In the genomic region with DNA sequence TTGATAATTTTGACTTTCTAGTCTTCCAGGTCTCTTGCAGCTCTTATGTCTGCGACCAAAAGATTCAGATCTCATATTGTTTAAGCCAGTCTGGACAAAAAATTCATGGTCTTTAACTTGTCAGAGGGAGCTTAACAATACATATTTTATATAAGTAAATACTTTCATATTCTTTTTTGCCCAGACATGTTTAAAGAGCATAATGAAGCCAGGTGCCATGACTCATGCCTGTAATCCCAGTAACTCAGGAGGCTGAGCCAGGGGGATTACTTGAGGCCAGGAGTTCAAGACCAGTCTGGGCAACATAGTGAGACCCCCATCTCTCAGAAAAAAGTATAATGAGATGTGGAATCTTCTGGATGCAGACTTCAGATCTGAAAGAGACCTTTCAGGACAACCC, we compare ENCODE assay signal across 18 cellular contexts.
DNase-seq lines count a peak whose midpoint lies in the region; TF ChIP-seq lines count a peak whose summit lies in the region.
"Had no signal": no experiment of that assay in that cellular context is flagged by ENCODE, and none has a peak within 500 bp of the region (broad histone marks: within the 10 kb centered on the region; RNA-seq: fewer than 3 reads in every experiment).

No MANE protein-coding gene starts in this region.

- H3K27ac ChIP-seq in breast epithelium (no peak overlapping the region), epithelial cell of prostate (peak overlapping the region; percentile 26), Karpas-422 (ENCODE audit: low read length) (no peak overlapping the region)
- H3K27ac ChIP-seq in CD8-positive, alpha-beta memory T cell (ENCODE audit: low read depth, low read length): no peak overlapping the region
- H3K27ac ChIP-seq: 22Rv1 had no signal

- POLR2A ChIA-PET in MCF 10A (lab: Yijun Ruan, JAX): interaction anchor here (0.6 to 1.4 kb wide), 9 partner anchors 8 to 980 kb away, joined by 3 to 10 read pairs (median 4); no protein-coding TSS in a partner anchor
- POLR2A ChIA-PET in CD8-positive, alpha-beta memory T cell (lab: Charles Lee): no interaction called here

- no peaks in the 10 kb centered on the region for H3K36me3 ChIP-seq in breast epithelium
- no peaks in the 10 kb centered on the region for H3K36me3 ChIP-seq in Karpas-422 (ENCODE audit: insufficient read depth, low read length)
- H3K36me3 ChIP-seq in CD8-positive, alpha-beta memory T cell (ENCODE audit: insufficient read depth, low read length): peaks cover 15% of the 10 kb centered on the region

- H3K4me1 ChIP-seq in breast epithelium: no peaks in the 10 kb centered on the region
- no peaks in the 10 kb centered on the region for H3K4me1 ChIP-seq in Karpas-422 (ENCODE audit: low read length)
- H3K4me1 ChIP-seq in CD8-positive, alpha-beta memory T cell (ENCODE audit: insufficient read depth, low read length): no peaks in the 10 kb centered on the region

- no peaks in the 10 kb centered on the region for H3K9me3 Mint-ChIP-seq in MCF 10A (ENCODE audit: unreplicated experiment)
- H3K9me3 Mint-ChIP-seq in CD8-positive, alpha-beta memory T cell: no peaks in the 10 kb centered on the region

- intact Hi-C loops in MCF 10A (cut with micrococcal nuclease) (no loop called here), breast epithelium (cut with DNase I; ENCODE audit: low total_unique reads) (no loop called here)

- CTCF ChIA-PET in MCF 10A (lab: Yijun Ruan, JAX): interaction anchor here (1.5 kb wide), 1 partner anchor 172 kb away, joined by 5 read pairs; no protein-coding TSS in a partner anchor
- CTCF ChIA-PET in CD8-positive, alpha-beta memory T cell (lab: Charles Lee): no interaction called here

- no peaks in the 10 kb centered on the region for H4K20me1 ChIP-seq in Karpas-422 (ENCODE audit: insufficient read depth, low read depth, low read length)

- no peaks in the 10 kb centered on the region for H3K27me3 Mint-ChIP-seq in MCF 10A (ENCODE audit: insufficient read depth, unreplicated experiment)
- H3K27me3 Mint-ChIP-seq in CD8-positive, alpha-beta memory T cell: no peaks in the 10 kb centered on the region

- peaks cover 37% of the 10 kb centered on the region for H3K36me3 Mint-ChIP-seq in MCF 10A (ENCODE audit: insufficient read depth, unreplicated experiment)
- H3K36me3 Mint-ChIP-seq in CD8-positive, alpha-beta memory T cell: peaks cover 6 to 62% (median 29%) of the 10 kb centered on the region in 3 donors

- no peak for TF ChIP-seq POLR2A in breast epithelium (IDR thresholded peaks at IDR 0.05)

- H3K4me3 ChIP-seq in breast epithelium (no peak overlapping the region), Karpas-422 (ENCODE audit: low read length) (no peak overlapping the region)
- no peak overlapping the region for H3K4me3 ChIP-seq in CD8-positive, alpha-beta memory T cell (ENCODE audit: low read length)

- H2AFZ ChIP-seq in Karpas-422 (ENCODE audit: low read length): no peak overlapping the region

- H3K4me3 Mint-ChIP-seq in MCF 10A (ENCODE audit: unreplicated experiment): no peak overlapping the region
- no peak overlapping the region for H3K4me3 Mint-ChIP-seq in CD8-positive, alpha-beta memory T cell

- TF ChIP-seq CTCF in MCF 10A (IDR thresholded peaks at IDR 0.05; ENCODE audit: unreplicated experiment): no peak
- no peak for TF ChIP-seq CTCF in breast epithelium (IDR thresholded peaks at IDR 0.05)

- H3K27me3 ChIP-seq in breast epithelium (no peaks in the 10 kb centered on the region), Karpas-422 (ENCODE audit: low read length) (no peaks in the 10 kb centered on the region)
- H3K27me3 ChIP-seq in CD8-positive, alpha-beta memory T cell (ENCODE audit: insufficient read depth, low read length, poor library complexity, severe bottlenecking): no peaks in the 10 kb centered on the region

- H3K9ac ChIP-seq in Karpas-422 (ENCODE audit: low read length): no peak overlapping the region

- peak overlapping the region; percentile 74 for H3K27ac Mint-ChIP-seq in MCF 10A (ENCODE audit: low read depth, unreplicated experiment)
- H3K27ac Mint-ChIP-seq in CD8-positive, alpha-beta memory T cell: no peak overlapping the region

- peak; percentile 42 for DNase-seq in MCF 10A (ENCODE audit: unreplicated experiment)
- no peak for DNase-seq in breast epithelium (ENCODE audit: low spot score in 2 of 2)
- DNase-seq in epithelial cell of prostate (ENCODE audit: low read depth, low spot score): no peak
- peak; percentile 69 for DNase-seq in iris pigment epithelial cell (ENCODE audit: low read depth)
- no peak for DNase-seq in NCI-H226
- no peak for DNase-seq in Karpas-422
- DNase-seq in CD8-positive, alpha-beta memory T cell: no peak
- DNase-seq: ACHN, DMS153, MV-4-11, NCI-H1105, NCI-H1436 treated with DMSO at 0.1 percent for 48 hours, NCI-H187 treated with DMSO at 0.1 percent for 48 hours, NCI-H2107, NCI-H446, NCI-H524 treated with DMSO at 0.1 percent for 48 hours, NCI-H774 had no signal

- H3K4me1 Mint-ChIP-seq in MCF 10A (ENCODE audit: insufficient read depth, unreplicated experiment): peaks cover 4% of the 10 kb centered on the region
- peaks cover 0 to 2% (median 0%) of the 10 kb centered on the region in 3 donors for H3K4me1 Mint-ChIP-seq in CD8-positive, alpha-beta memory T cell

- H3K9me2 ChIP-seq in Karpas-422 (replicated peaks; ENCODE audit: insufficient read depth, low read length): no peaks in the 10 kb centered on the region

- H3K4me2 ChIP-seq in Karpas-422 (ENCODE audit: low read depth, low read length, poor library complexity, severe bottlenecking): no peak overlapping the region

- no peaks in the 10 kb centered on the region for H3K79me2 ChIP-seq in Karpas-422 (ENCODE audit: low read length)

- no TSS peak for BruUV-seq in MCF 10A (replicated peaks; lab: Mats Ljungman, UMichigan)

- H3K9me3 ChIP-seq in breast epithelium: no peaks in the 10 kb centered on the region
- no peaks in the 10 kb centered on the region for H3K9me3 ChIP-seq in Karpas-422 (ENCODE audit: low read length)
- H3K9me3 ChIP-seq in CD8-positive, alpha-beta memory T cell (ENCODE audit: low read length): no peaks in the 10 kb centered on the region

Comparison
In these comparisons a context has a peak if more than half of its experiments do, and no peak if none do; other contexts are left out.
1. DNase-seq: peak in MCF 10A (single experiment) and iris pigment epithelial cell (single experiment); none in breast epithelium (0 of 2), epithelial cell of prostate (single experiment), NCI-H226 (single experiment), Karpas-422 (single experiment) and CD8-positive, alpha-beta memory T cell (0 of 5).